In genomic region chr12:42255875-42256261, GRCh38 we compare ENCODE assay signal across 12 cellular contexts. TPM values are rescaled to one million over a fixed set of nuclear protein-coding genes. Genes with fewer than 3 reads are reported as not detected.
DNase-seq lines count a peak whose midpoint lies in the region; ATAC-seq and TF ChIP-seq lines count a peak whose summit lies in the region.
"Had no signal": no experiment of that assay in that cellular context is flagged by ENCODE, and none has a peak within 500 bp of the region (broad histone marks: within the 10 kb centered on the region; RNA-seq: fewer than 3 reads in every experiment).

No MANE protein-coding gene starts in this region.

- CTCF ChIA-PET in activated CD8-positive, alpha-beta T cell treated with anti-CD3 and anti-CD28 coated beads for 36 hours (lab: Charles Lee) = no interaction called here
- CTCF ChIA-PET in activated CD8-positive, alpha-beta T cell treated with anti-CD3 and anti-CD28 coated beads, Interleukin-2, amount 10 ng/mL, durations not matched to agents 7 days and 5 days (lab: Charles Lee) = no interaction called here

- H3K36me3 Mint-ChIP-seq in activated CD8-positive, alpha-beta T cell treated with anti-CD3 and anti-CD28 coated beads for 36 hours (ENCODE audit: low read depth) = no peaks in the 10 kb centered on the region
- no peaks in the 10 kb centered on the region for H3K36me3 Mint-ChIP-seq in activated CD8-positive, alpha-beta T cell treated with anti-CD3 and anti-CD28 coated beads, Interleukin-2, amount 10 ng/mL, durations not matched to agents 7 days and 5 days (ENCODE audit: low read depth)
- H3K36me3 Mint-ChIP-seq in stimulated activated effector memory CD8-positive, alpha-beta T cell treated with anti-CD3 and anti-CD28 coated beads, Interleukin-12 subunit alpha, Interleukin-12 subunit beta, amount 100 ng/mL, for 72 hours = no peaks in the 10 kb centered on the region
- H3K36me3 Mint-ChIP-seq: CD8-positive, alpha-beta T cell had no signal

- peaks cover 4% of the 10 kb centered on the region for H3K4me1 Mint-ChIP-seq in activated CD8-positive, alpha-beta T cell treated with anti-CD3 and anti-CD28 coated beads for 36 hours (ENCODE audit: low read depth)
- no peaks in the 10 kb centered on the region for H3K4me1 Mint-ChIP-seq in activated CD8-positive, alpha-beta T cell treated with anti-CD3 and anti-CD28 coated beads, Interleukin-2, amount 10 ng/mL, durations not matched to agents 7 days and 5 days (ENCODE audit: low read depth)
- peaks cover 6% of the 10 kb centered on the region for H3K4me1 Mint-ChIP-seq in stimulated activated effector memory CD8-positive, alpha-beta T cell treated with anti-CD3 and anti-CD28 coated beads, Interleukin-12 subunit alpha, Interleukin-12 subunit beta, amount 100 ng/mL, for 72 hours
- H3K4me1 Mint-ChIP-seq: B cell had no signal

- ATAC-seq in activated CD8-positive, alpha-beta T cell treated with anti-CD3 and anti-CD28 coated beads for 36 hours = no peak
- ATAC-seq in activated CD8-positive, alpha-beta T cell treated with anti-CD3 and anti-CD28 coated beads, Interleukin-2, amount 10 ng/mL, durations not matched to agents 7 days and 5 days = no peak
- ATAC-seq in HG03354 (IDR thresholded peaks at IDR 0.05; ENCODE audit: poor library complexity, severe bottlenecking, unreplicated experiment) (peak; percentile 59), HG02571 (IDR thresholded peaks at IDR 0.05; ENCODE audit: unreplicated experiment) (no peak), HG02938 (IDR thresholded peaks at IDR 0.05; ENCODE audit: unreplicated experiment) (no peak)
- ATAC-seq in stimulated activated effector memory CD8-positive, alpha-beta T cell treated with anti-CD3 and anti-CD28 coated beads, Interleukin-12 subunit alpha, Interleukin-12 subunit beta, amount 100 ng/mL, for 72 hours = peak; percentile 32
- ATAC-seq: CD8-positive, alpha-beta T cell had no signal

- no peaks in the 10 kb centered on the region for H3K27me3 Mint-ChIP-seq in activated CD8-positive, alpha-beta T cell treated with anti-CD3 and anti-CD28 coated beads for 36 hours
- H3K27me3 Mint-ChIP-seq in activated CD8-positive, alpha-beta T cell treated with anti-CD3 and anti-CD28 coated beads, Interleukin-2, amount 10 ng/mL, durations not matched to agents 7 days and 5 days (ENCODE audit: low read depth) = peaks cover 12% of the 10 kb centered on the region
- H3K27me3 Mint-ChIP-seq: B cell had no signal

- peaks cover 3% of the 10 kb centered on the region for H3K9me3 Mint-ChIP-seq in activated CD8-positive, alpha-beta T cell treated with anti-CD3 and anti-CD28 coated beads for 36 hours
- H3K9me3 Mint-ChIP-seq in activated CD8-positive, alpha-beta T cell treated with anti-CD3 and anti-CD28 coated beads, Interleukin-2, amount 10 ng/mL, durations not matched to agents 7 days and 5 days (ENCODE audit: insufficient read depth) = no peaks in the 10 kb centered on the region
- H3K9me3 Mint-ChIP-seq in stimulated activated effector memory CD8-positive, alpha-beta T cell treated with anti-CD3 and anti-CD28 coated beads, Interleukin-12 subunit alpha, Interleukin-12 subunit beta, amount 100 ng/mL, for 72 hours = peaks cover 4% of the 10 kb centered on the region

- H3K27ac Mint-ChIP-seq in activated CD8-positive, alpha-beta T cell treated with anti-CD3 and anti-CD28 coated beads for 36 hours = no peak overlapping the region
- H3K27ac Mint-ChIP-seq in activated CD8-positive, alpha-beta T cell treated with anti-CD3 and anti-CD28 coated beads, Interleukin-2, amount 10 ng/mL, durations not matched to agents 7 days and 5 days = no peak overlapping the region
- no peak overlapping the region for H3K27ac Mint-ChIP-seq in stimulated activated effector memory CD8-positive, alpha-beta T cell treated with anti-CD3 and anti-CD28 coated beads, Interleukin-12 subunit alpha, Interleukin-12 subunit beta, amount 100 ng/mL, for 72 hours
- H3K27ac Mint-ChIP-seq: B cell; CD8-positive, alpha-beta T cell had no signal

- peak; percentile 12 for DNase-seq in activated CD8-positive, alpha-beta T cell treated with anti-CD3 and anti-CD28 coated beads for 36 hours
- no peak for DNase-seq in activated CD8-positive, alpha-beta T cell treated with anti-CD3 and anti-CD28 coated beads, Interleukin-2, amount 10 ng/mL, durations not matched to agents 7 days and 5 days
- DNase-seq in stimulated activated effector memory CD8-positive, alpha-beta T cell treated with anti-CD3 and anti-CD28 coated beads, Interleukin-12 subunit alpha, Interleukin-12 subunit beta, amount 100 ng/mL, for 72 hours (ENCODE audit: low spot score in 2 of 2) = no peak
- DNase-seq: Calu3; CD8-positive, alpha-beta T cell; DMS79 treated with DMSO at 0.1 percent for 48 hours; GF-D8; GM23248 had no signal

- no peak for TF ChIP-seq CTCF in activated CD8-positive, alpha-beta T cell treated with anti-CD3 and anti-CD28 coated beads for 36 hours (IDR thresholded peaks at IDR 0.05)

- intact Hi-C loops in activated CD8-positive, alpha-beta T cell treated with anti-CD3 and anti-CD28 coated beads for 36 hours (cut with micrococcal nuclease) = no loop called here

- H3K4me3 Mint-ChIP-seq in activated CD8-positive, alpha-beta T cell treated with anti-CD3 and anti-CD28 coated beads for 36 hours = no peak overlapping the region
- H3K4me3 Mint-ChIP-seq in activated CD8-positive, alpha-beta T cell treated with anti-CD3 and anti-CD28 coated beads, Interleukin-2, amount 10 ng/mL, durations not matched to agents 7 days and 5 days = no peak overlapping the region
- no peak overlapping the region for H3K4me3 Mint-ChIP-seq in stimulated activated effector memory CD8-positive, alpha-beta T cell treated with anti-CD3 and anti-CD28 coated beads, Interleukin-12 subunit alpha, Interleukin-12 subunit beta, amount 100 ng/mL, for 72 hours
- H3K4me3 Mint-ChIP-seq: B cell; CD8-positive, alpha-beta T cell had no signal

- POLR2A ChIA-PET in activated CD8-positive, alpha-beta T cell treated with anti-CD3 and anti-CD28 coated beads for 36 hours (lab: Charles Lee) = no interaction called here
- POLR2A ChIA-PET in activated CD8-positive, alpha-beta T cell treated with anti-CD3 and anti-CD28 coated beads, Interleukin-2, amount 10 ng/mL, durations not matched to agents 7 days and 5 days (lab: Charles Lee) = no interaction called here

RNA-seq across cellular contexts. Expression of gene YAF2, which starts 17.8 kb away (rescaled TPM):
- total RNA-seq in activated CD8-positive, alpha-beta T cell treated with anti-CD3 and anti-CD28 coated beads for 36 hours = 10 to 100 TPM; 39.4 to 40.8 TPM
- 10 to 100 TPM; 31.1 to 32.9 TPM for total RNA-seq in activated CD8-positive, alpha-beta T cell treated with anti-CD3 and anti-CD28 coated beads, Interleukin-2, amount 10 ng/mL, durations not matched to agents 7 days and 5 days

Comparison
In these comparisons a context has a peak if more than half of its experiments do, and no peak if none do; other contexts are left out.
1. ATAC-seq: peak in HG03354 (single experiment) and stimulated activated effector memory CD8-positive, alpha-beta T cell treated with anti-CD3 and anti-CD28 coated beads, Interleukin-12 subunit alpha, Interleukin-12 subunit beta, amount 100 ng/mL, for 72 hours (single experiment); none in activated CD8-positive, alpha-beta T cell treated with anti-CD3 and anti-CD28 coated beads for 36 hours (single experiment), activated CD8-positive, alpha-beta T cell treated with anti-CD3 and anti-CD28 coated beads, Interleukin-2, amount 10 ng/mL, durations not matched to agents 7 days and 5 days (single experiment), HG02571 (single experiment) and HG02938 (single experiment).